ENCODE assay signal across 9 cellular contexts in genomic region chr19:51514866-51515481, GRCh38. TPM values are rescaled to one million over a fixed set of nuclear protein-coding genes. Genes with fewer than 3 reads are reported as not detected.
DNase-seq lines count a peak whose midpoint lies in the region; ATAC-seq, FAIRE-seq and TF ChIP-seq lines count a peak whose summit lies in the region.
"Had no signal": no experiment of that assay in that cellular context is flagged by ENCODE, and none has a peak within 500 bp of the region (broad histone marks: within the 10 kb centered on the region; RNA-seq: fewer than 3 reads in every experiment).

No MANE protein-coding gene starts in this region.

- intact Hi-C loops in sciatic nerve (cut with DNase I), result no loop called here

- no peak overlapping the region for H3K4me3 ChIP-seq in CD4-positive, CD25-positive, alpha-beta regulatory T cell (ENCODE audit: low read depth, low read length)
- no peak overlapping the region for H3K4me3 ChIP-seq in hepatocyte
- H3K4me3 ChIP-seq: SK-N-MC had no signal

- no peaks in the 10 kb centered on the region for H3K9me3 ChIP-seq in CD4-positive, CD25-positive, alpha-beta regulatory T cell (ENCODE audit: control insufficient read depth in 2 of 2, low read length in 2 of 2)
- H3K9me3 ChIP-seq in hepatocyte (ENCODE audit: low read depth), result no peaks in the 10 kb centered on the region

- peaks cover 4% of the 10 kb centered on the region for H3K27me3 ChIP-seq in CD4-positive, CD25-positive, alpha-beta regulatory T cell (ENCODE audit: control insufficient read depth, insufficient read depth, low read length)
- no peaks in the 10 kb centered on the region for H3K27me3 ChIP-seq in hepatocyte

- no peak overlapping the region for H3K27ac ChIP-seq in CD4-positive, CD25-positive, alpha-beta regulatory T cell (ENCODE audit: insufficient read depth, low read length, poor library complexity, severe bottlenecking)
- H3K27ac ChIP-seq in hepatocyte, result no peak overlapping the region
- H3K27ac ChIP-seq: SK-N-MC had no signal

- peaks cover 17% of the 10 kb centered on the region for H3K27me3 Mint-ChIP-seq in CD4-positive, CD25-positive, alpha-beta regulatory T cell

- no peak overlapping the region for H3K27ac Mint-ChIP-seq in CD4-positive, CD25-positive, alpha-beta regulatory T cell
- no peak overlapping the region for H3K27ac Mint-ChIP-seq in activated naive CD4-positive, alpha-beta T cell treated with anti-CD3 and anti-CD28 coated beads, Interleukin-2, amount 50 U/mL, for 72 hours

- no peak for TF ChIP-seq POLR2A in GM12892 (IDR thresholded peaks at IDR 0.05; ENCODE audit: low read depth, low read length)

- peak; percentile 92 for FAIRE-seq in GM12892 (lab: Jason Lieb, UNC)

- no peak overlapping the region for H3K4me3 Mint-ChIP-seq in CD4-positive, CD25-positive, alpha-beta regulatory T cell

- H3K4me1 Mint-ChIP-seq in CD4-positive, CD25-positive, alpha-beta regulatory T cell, result peaks cover 0 to 2% (median 0%) of the 10 kb centered on the region in 4 donors

- peak in 2 of 3 donors; percentile 39 to 66 for DNase-seq in CD4-positive, CD25-positive, alpha-beta regulatory T cell
- DNase-seq in GM12892 (ENCODE audit: insufficient read length) (no peak), NCI-H2196 treated with DMSO at 0.1 percent for 48 hours (lab: John Stamatoyannopoulos, UW; ENCODE audit: unreplicated experiment) (peak; percentile 11), hepatocyte (ENCODE audit: low spot score) (peak; percentile 65), smooth muscle cell of the brain vasculature (ENCODE audit: low read depth, low spot score) (peak; percentile 15), sciatic nerve (ENCODE audit: low spot score) (no peak)
- peak in 1 of 2 donors; percentile 39 for DNase-seq in activated naive CD4-positive, alpha-beta T cell treated with anti-CD3 and anti-CD28 coated beads, Interleukin-2, amount 50 U/mL, for 72 hours (ENCODE audit: low spot score in 2 of 2)

- H3K4me1 ChIP-seq in CD4-positive, CD25-positive, alpha-beta regulatory T cell (ENCODE audit: control insufficient read depth, insufficient read depth, low read length, poor library complexity, severe bottlenecking), result no peaks in the 10 kb centered on the region
- H3K4me1 ChIP-seq in hepatocyte (ENCODE audit: insufficient read depth), result no peaks in the 10 kb centered on the region

- H3K9me3 Mint-ChIP-seq in CD4-positive, CD25-positive, alpha-beta regulatory T cell, result peaks cover 0 to 3% (median 0%) of the 10 kb centered on the region in 7 donors
- H3K9me3 Mint-ChIP-seq in activated naive CD4-positive, alpha-beta T cell treated with anti-CD3 and anti-CD28 coated beads, Interleukin-2, amount 50 U/mL, for 72 hours, result peaks cover 0 to 4% of the 10 kb centered on the region in 2 donors

- peaks cover 3% of the 10 kb centered on the region for H3K36me3 Mint-ChIP-seq in CD4-positive, CD25-positive, alpha-beta regulatory T cell
- H3K36me3 Mint-ChIP-seq in activated naive CD4-positive, alpha-beta T cell treated with anti-CD3 and anti-CD28 coated beads, Interleukin-2, amount 50 U/mL, for 72 hours, result no peaks in the 10 kb centered on the region

- ATAC-seq in CD4-positive, CD25-positive, alpha-beta regulatory T cell (ENCODE audit: low read depth in 2 of 2), result no peak
- ATAC-seq in activated naive CD4-positive, alpha-beta T cell treated with anti-CD3 and anti-CD28 coated beads, Interleukin-2, amount 50 U/mL, for 72 hours, result peak; percentile 48 to 79
- ATAC-seq in GM21360 (IDR thresholded peaks at IDR 0.05; ENCODE audit: unreplicated experiment) (no peak), sciatic nerve (no peak)

- no peaks in the 10 kb centered on the region for H4K20me1 ChIP-seq in hepatocyte (ENCODE audit: insufficient read depth, poor library complexity, severe bottlenecking)

- no peaks in the 10 kb centered on the region for H3K9me2 ChIP-seq in hepatocyte (replicated peaks; ENCODE audit: insufficient read depth)

- H3K79me2 ChIP-seq in hepatocyte, result no peaks in the 10 kb centered on the region

- H2AFZ ChIP-seq in hepatocyte, result no peak overlapping the region

- no peaks in the 10 kb centered on the region for H3K36me3 ChIP-seq in CD4-positive, CD25-positive, alpha-beta regulatory T cell (ENCODE audit: control insufficient read depth, insufficient read depth, low read length)
- H3K36me3 ChIP-seq in hepatocyte (replicated peaks; ENCODE audit: insufficient read depth, low read depth), result no peaks in the 10 kb centered on the region

- TF ChIP-seq CTCF in hepatocyte (IDR thresholded peaks at IDR 0.05; ENCODE audit: poor library complexity), result peak; percentile 56

- no peak overlapping the region for H3K4me2 ChIP-seq in hepatocyte

- WGBS in hepatocyte (ENCODE audit: low lambda C conversion rate, missing lambda C conversion rate), result 23% methylated on average over 3 of the region's 3 CpGs

RNA-seq across cellular contexts. Expression of gene SIGLEC12, which starts 13.4 kb away (rescaled TPM):
- total RNA-seq in CD4-positive, CD25-positive, alpha-beta regulatory T cell, result not detected
- polyA plus RNA-seq in CD4-positive, CD25-positive, alpha-beta regulatory T cell, result 1 to 10 TPM in 1 of 4 donors, under 1 TPM in 1, not detected in 2; 0.57 to 1.3 TPM
- not detected for polyA plus RNA-seq in GM12892 (2012; ENCODE audit: missing spikeins)
- 1 to 10 TPM in 1 of 2 donors, not detected in 1; 1.4 TPM for total RNA-seq in activated naive CD4-positive, alpha-beta T cell treated with anti-CD3 and anti-CD28 coated beads, Interleukin-2, amount 50 U/mL, for 72 hours
- total RNA-seq in hepatocyte (not detected in 2 replicates), sciatic nerve (not detected)
- polyA plus RNA-seq in hepatocyte, result 0.11 and 0.29 TPM in 2 replicates

RNA-seq across cellular contexts. Expression of gene SIGLEC6, which starts 16.5 kb away (rescaled TPM):
- not detected for total RNA-seq in CD4-positive, CD25-positive, alpha-beta regulatory T cell
- polyA plus RNA-seq in CD4-positive, CD25-positive, alpha-beta regulatory T cell, result not detected
- polyA plus RNA-seq in GM12892 (2012; ENCODE audit: missing spikeins), result 1.00 TPM
- total RNA-seq in activated naive CD4-positive, alpha-beta T cell treated with anti-CD3 and anti-CD28 coated beads, Interleukin-2, amount 50 U/mL, for 72 hours, result not detected
- total RNA-seq in hepatocyte (not detected in 2 replicates), sciatic nerve (2.4 TPM)
- not detected in 2 replicates for polyA plus RNA-seq in hepatocyte

RNA-seq across cellular contexts. Expression of gene CEACAM18, which starts 36.6 kb away (rescaled TPM):
- not detected for total RNA-seq in CD4-positive, CD25-positive, alpha-beta regulatory T cell
- not detected for polyA plus RNA-seq in CD4-positive, CD25-positive, alpha-beta regulatory T cell
- not detected for polyA plus RNA-seq in GM12892 (2012; ENCODE audit: missing spikeins)
- total RNA-seq in activated naive CD4-positive, alpha-beta T cell treated with anti-CD3 and anti-CD28 coated beads, Interleukin-2, amount 50 U/mL, for 72 hours, result not detected
- total RNA-seq in hepatocyte (not detected in 2 replicates), sciatic nerve (not detected)
- polyA plus RNA-seq in hepatocyte, result 0.19 TPM in 1 of 2 replicates, not detected in the other

RNA-seq across cellular contexts. Expression of gene ZNF175, which starts 56.1 kb away (rescaled TPM):
- 5.2 TPM for total RNA-seq in CD4-positive, CD25-positive, alpha-beta regulatory T cell
- 1 to 10 TPM in 3 of 4 donors, under 1 TPM in 1; 0.88 to 3.8 (median 2.5) TPM for polyA plus RNA-seq in CD4-positive, CD25-positive, alpha-beta regulatory T cell
- 5.9 TPM for polyA plus RNA-seq in GM12892 (2012; ENCODE audit: missing spikeins)
- total RNA-seq in activated naive CD4-positive, alpha-beta T cell treated with anti-CD3 and anti-CD28 coated beads, Interleukin-2, amount 50 U/mL, for 72 hours, result 10 to 100 TPM; 11.3 to 14.2 TPM
- total RNA-seq in hepatocyte (3.9 and 4.1 TPM in 2 replicates), sciatic nerve (17.9 TPM)
- polyA plus RNA-seq in hepatocyte, result 0.67 and 1.1 TPM in 2 replicates

RNA-seq across cellular contexts. Expression of gene SIGLEC8, which starts 56.7 kb away (rescaled TPM):
- not detected for total RNA-seq in CD4-positive, CD25-positive, alpha-beta regulatory T cell
- not detected for polyA plus RNA-seq in CD4-positive, CD25-positive, alpha-beta regulatory T cell
- not detected for polyA plus RNA-seq in GM12892 (2012; ENCODE audit: missing spikeins)
- not detected for total RNA-seq in activated naive CD4-positive, alpha-beta T cell treated with anti-CD3 and anti-CD28 coated beads, Interleukin-2, amount 50 U/mL, for 72 hours
- 0.13 and 1.2 TPM in 2 replicates for total RNA-seq in hepatocyte
- polyA plus RNA-seq in hepatocyte, result 0.28 TPM in 1 of 2 replicates, not detected in the other
- total RNA-seq in sciatic nerve, result 0.49 TPM

Comparison
In these comparisons a context has a peak if more than half of its experiments do, and no peak if none do; other contexts are left out.
1. ATAC-seq: peak in activated naive CD4-positive, alpha-beta T cell treated with anti-CD3 and anti-CD28 coated beads, Interleukin-2, amount 50 U/mL, for 72 hours (2 of 2); none in CD4-positive, CD25-positive, alpha-beta regulatory T cell (0 of 2), GM21360 (single experiment) and sciatic nerve (single experiment).
2. DNase-seq: peak in CD4-positive, CD25-positive, alpha-beta regulatory T cell (2 of 3), NCI-H2196 treated with DMSO at 0.1 percent for 48 hours (single experiment), hepatocyte (single experiment) and smooth muscle cell of the brain vasculature (single experiment); none in GM12892 (single experiment) and sciatic nerve (single experiment).